Comparison of ENCODE assay signal across 14 cellular contexts in the genomic region with DNA sequence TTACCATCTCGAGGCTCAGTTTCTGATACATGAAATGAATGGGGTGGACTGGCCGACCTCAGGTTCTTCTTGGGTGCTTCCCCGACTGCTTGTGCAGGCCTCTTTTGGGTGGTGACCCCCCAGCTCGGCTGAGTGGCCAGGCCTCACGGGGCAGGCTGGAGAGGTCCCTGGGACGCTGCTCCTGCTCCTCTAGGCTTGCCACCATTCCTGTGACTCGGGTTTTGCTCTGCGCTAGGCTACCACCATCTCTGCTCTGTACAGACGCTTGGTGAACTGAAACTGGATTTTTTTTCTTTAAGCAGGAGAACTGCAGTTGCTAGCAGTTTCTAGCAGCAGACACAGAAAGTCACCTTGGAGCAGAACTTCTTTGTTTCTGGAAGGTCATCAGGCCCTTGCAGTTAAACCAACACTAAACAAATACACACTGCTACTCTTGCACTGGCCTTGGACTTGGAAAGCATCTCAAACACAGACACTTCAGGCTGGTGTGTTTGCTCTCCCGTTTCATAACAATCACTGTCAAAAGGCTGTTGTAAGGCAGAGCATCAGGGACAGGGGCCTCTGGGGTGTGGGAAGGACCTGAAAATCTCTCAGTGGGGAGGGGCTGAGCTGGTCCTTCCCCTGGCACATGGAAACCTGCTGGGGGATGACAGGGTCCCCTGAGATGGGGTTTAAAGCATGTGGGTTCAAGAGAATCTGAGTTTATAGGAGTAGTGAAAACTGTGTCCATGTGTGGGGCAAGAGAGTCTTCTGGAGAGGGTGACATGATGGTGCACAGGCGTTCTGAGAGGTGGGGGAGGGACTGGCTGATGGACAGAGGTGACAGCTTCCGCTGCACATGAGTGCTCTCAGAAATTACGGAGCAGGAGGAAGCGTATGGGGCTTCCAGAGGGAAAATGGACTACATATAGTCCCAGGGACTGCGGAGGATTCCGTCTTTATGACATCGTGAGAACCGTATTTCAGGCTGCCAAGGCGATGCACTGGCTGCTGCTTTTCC. TPM values are rescaled to one million over a fixed set of nuclear protein-coding genes. Genes with fewer than 3 reads are reported as not detected.
DNase-seq lines count a peak whose midpoint lies in the region; ATAC-seq and TF ChIP-seq lines count a peak whose summit lies in the region.
"Had no signal": no experiment of that assay in that cellular context is flagged by ENCODE, and none has a peak within 500 bp of the region (broad histone marks: within the 10 kb centered on the region; RNA-seq: fewer than 3 reads in every experiment).

No MANE protein-coding gene starts in this region.

- H3K9me3 Mint-ChIP-seq in GM23338 (no peaks in the 10 kb centered on the region; the same call in none of the 3 replicates), neural crest cell (no peaks in the 10 kb centered on the region)
- H3K9me3 Mint-ChIP-seq: activated naive CD8-positive, alpha-beta T cell treated with anti-CD3 and anti-CD28 coated beads, Interleukin-2, amount 10 ng/mL, durations not matched to agents 7 days and 5 days; naive thymus-derived CD8-positive, alpha-beta T cell had no signal

- H3K27ac Mint-ChIP-seq in GM23338 (no peak overlapping the region), neural crest cell (ENCODE audit: unreplicated experiment) (peak overlapping the region; percentile 72)
- H3K27ac Mint-ChIP-seq: activated naive CD8-positive, alpha-beta T cell treated with anti-CD3 and anti-CD28 coated beads, Interleukin-2, amount 10 ng/mL, durations not matched to agents 7 days and 5 days had no signal

- no peaks in the 10 kb centered on the region for H3F3A ChIP-seq in GM23338 (replicated peaks; ENCODE audit: low read depth)

- no peak overlapping the region for H3K4me3 ChIP-seq in GM23338
- H3K4me3 ChIP-seq in KMS-11 (IDR thresholded peaks at IDR 0.05; ENCODE audit: insufficient read depth, low read depth, low read length): no peak overlapping the region
- no peak overlapping the region for H3K4me3 ChIP-seq in coronary artery
- H3K4me3 ChIP-seq: lung, Peyer's patch had no signal

- no peak overlapping the region for H2AFZ ChIP-seq in GM23338
- H2AFZ ChIP-seq in KMS-11 (ENCODE audit: low read depth): peak overlapping the region; percentile 36

- peaks cover 14% of the 10 kb centered on the region for H3K4me1 Mint-ChIP-seq in GM23338
- H3K4me1 Mint-ChIP-seq in neural crest cell: peaks cover 41% of the 10 kb centered on the region

- DNase-seq in GM23338 (ENCODE audit: low spot score): no peak
- peak; percentile 24 for DNase-seq in coronary artery (ENCODE audit: low spot score)
- no peak for DNase-seq in neural crest cell (ENCODE audit: low read depth, low spot score)
- no peak for DNase-seq in RKO (ENCODE audit: low spot score)
- DNase-seq in effector CD4-positive, alpha-beta T cell: no peak
- DNase-seq: activated naive CD8-positive, alpha-beta T cell treated with anti-CD3 and anti-CD28 coated beads, Interleukin-2, amount 10 ng/mL, durations not matched to agents 7 days and 5 days; naive thymus-derived CD8-positive, alpha-beta T cell; NCI-H1694 treated with DMSO at 0.1 percent for 48 hours; NCI-H69 had no signal

- H3K4me1 ChIP-seq in GM23338 (ENCODE audit: insufficient read depth): peaks cover 4% of the 10 kb centered on the region
- peaks cover 77% of the 10 kb centered on the region for H3K4me1 ChIP-seq in KMS-11 (ENCODE audit: low read depth, poor library complexity, severe bottlenecking)
- H3K4me1 ChIP-seq: Peyer's patch had no signal

- ATAC-seq in GM23338 (no peak), HG03469 (IDR thresholded peaks at IDR 0.05; ENCODE audit: unreplicated experiment) (no peak)
- ATAC-seq: naive thymus-derived CD8-positive, alpha-beta T cell had no signal

- H3K4me3 Mint-ChIP-seq in GM23338 (no peak overlapping the region; the same call in 2 of the 3 replicates), neural crest cell (no peak overlapping the region)
- H3K4me3 Mint-ChIP-seq: activated naive CD8-positive, alpha-beta T cell treated with anti-CD3 and anti-CD28 coated beads, Interleukin-2, amount 10 ng/mL, durations not matched to agents 7 days and 5 days; naive thymus-derived CD8-positive, alpha-beta T cell had no signal

- H3K27ac ChIP-seq in GM23338 (ENCODE audit: low read depth): 0 out of 2 replicates have a peak overlapping the region, but pooled peaks have one; percentile 53
- peak overlapping the region; percentile 96 for H3K27ac ChIP-seq in KMS-11
- no peak overlapping the region for H3K27ac ChIP-seq in coronary artery
- H3K27ac ChIP-seq: C4-2B, Peyer's patch had no signal

- peaks cover 13% of the 10 kb centered on the region for H3K27me3 Mint-ChIP-seq in GM23338 (ENCODE audit: insufficient read depth, low read depth, poor library complexity)
- no peaks in the 10 kb centered on the region for H3K27me3 Mint-ChIP-seq in neural crest cell (ENCODE audit: low read depth)
- H3K27me3 Mint-ChIP-seq: activated naive CD8-positive, alpha-beta T cell treated with anti-CD3 and anti-CD28 coated beads, Interleukin-2, amount 10 ng/mL, durations not matched to agents 7 days and 5 days had no signal

- no peaks in the 10 kb centered on the region for H3K79me2 ChIP-seq in GM23338 (replicated peaks; ENCODE audit: insufficient read depth)
- no peaks in the 10 kb centered on the region for H3K79me2 ChIP-seq in KMS-11 (ENCODE audit: insufficient read depth, low read depth)

- H3K27me3 ChIP-seq in GM23338 (ENCODE audit: insufficient read depth): no peaks in the 10 kb centered on the region
- no peaks in the 10 kb centered on the region for H3K27me3 ChIP-seq in KMS-11 (ENCODE audit: insufficient read depth, low read depth)
- H3K27me3 ChIP-seq: Peyer's patch had no signal

- no peaks in the 10 kb centered on the region for H4K20me1 ChIP-seq in GM23338 (replicated peaks; ENCODE audit: insufficient read depth)
- no peaks in the 10 kb centered on the region for H4K20me1 ChIP-seq in KMS-11 (ENCODE audit: insufficient read depth)

- H3K9me2 ChIP-seq in GM23338 (ENCODE audit: insufficient read depth): no peaks in the 10 kb centered on the region

- TF ChIP-seq CTCF in GM23338 (conservative IDR thresholded peaks at IDR 0.05; ENCODE audit: low read depth in 2 of 2): no peak
- no peak; the same call in 1 of the 2 replicates for TF ChIP-seq CTCF in KMS-11 (conservative IDR thresholded peaks at IDR 0.05; ENCODE audit: low read depth, low read length)
- no peak for TF ChIP-seq CTCF in coronary artery (IDR thresholded peaks at IDR 0.05)
- TF ChIP-seq CTCF in neural crest cell (conservative IDR thresholded peaks at IDR 0.05): no peak

- peak overlapping the region; percentile 63 for H3K9ac ChIP-seq in KMS-11

- H3K36me3 Mint-ChIP-seq in GM23338 (ENCODE audit: low read depth): peaks cover 28% of the 10 kb centered on the region
- peaks cover 2% of the 10 kb centered on the region for H3K36me3 Mint-ChIP-seq in neural crest cell (ENCODE audit: low read depth)

- H3K4me2 ChIP-seq in GM23338 (no peak overlapping the region), KMS-11 (peak overlapping the region; percentile 82)

- H3K36me3 ChIP-seq in GM23338 (ENCODE audit: insufficient read depth) (no peaks in the 10 kb centered on the region; the same call in 1 of the 2 replicates), KMS-11 (ENCODE audit: insufficient read depth) (peaks cover 2% of the 10 kb centered on the region; the same call in 1 of the 2 replicates)
- H3K36me3 ChIP-seq: Peyer's patch had no signal

TF ChIP-seq in GM23338, 12 proteins besides CTCF, POLR2A, EP300 and RAD21 (continues in another document):
- no peak for TF ChIP-seq STAT1 (IDR thresholded peaks at IDR 0.05; ENCODE audit: unreplicated experiment)

RNA-seq across cellular contexts. Expression of gene GIMAP8, which starts 35.0 kb away (rescaled TPM):
- total RNA-seq in GM23338 (2014; rRNA removed; shearing (Covaris generic)): not detected in 2 replicates
- polyA plus RNA-seq in GM23338 (2016; fragmentation: Nextera tagmentation; extraction: Ambion mirVana): 0.06 TPM in 1 of 2 replicates, not detected in the other
- total RNA-seq in neural crest cell: not detected in 2 replicates

RNA-seq across cellular contexts. Expression of gene ZNF775, which starts 36.3 kb away (rescaled TPM):
- 35.2 and 38.2 TPM in 2 replicates for total RNA-seq in GM23338 (2014; rRNA removed; shearing (Covaris generic))
- 4.5 and 6.7 TPM in 2 replicates for polyA plus RNA-seq in GM23338 (2016; fragmentation: Nextera tagmentation; extraction: Ambion mirVana)
- total RNA-seq in neural crest cell: 13.3 and 16.5 TPM in 2 replicates

RNA-seq across cellular contexts. Expression of gene REPIN1, which starts 46.8 kb away (rescaled TPM):
- total RNA-seq in GM23338 (2014; rRNA removed; shearing (Covaris generic)): 143 and 156 TPM in 2 replicates
- 29.2 and 29.8 TPM in 2 replicates for polyA plus RNA-seq in GM23338 (2016; fragmentation: Nextera tagmentation; extraction: Ambion mirVana)
- total RNA-seq in neural crest cell: 212 and 224 TPM in 2 replicates

Comparison
In these comparisons a context has a peak if more than half of its experiments do, and no peak if none do; other contexts are left out.
1. H3K27ac ChIP-seq: peak in GM23338 (single experiment) and KMS-11 (single experiment); none in coronary artery (0 of 2).